In the genomic region with DNA sequence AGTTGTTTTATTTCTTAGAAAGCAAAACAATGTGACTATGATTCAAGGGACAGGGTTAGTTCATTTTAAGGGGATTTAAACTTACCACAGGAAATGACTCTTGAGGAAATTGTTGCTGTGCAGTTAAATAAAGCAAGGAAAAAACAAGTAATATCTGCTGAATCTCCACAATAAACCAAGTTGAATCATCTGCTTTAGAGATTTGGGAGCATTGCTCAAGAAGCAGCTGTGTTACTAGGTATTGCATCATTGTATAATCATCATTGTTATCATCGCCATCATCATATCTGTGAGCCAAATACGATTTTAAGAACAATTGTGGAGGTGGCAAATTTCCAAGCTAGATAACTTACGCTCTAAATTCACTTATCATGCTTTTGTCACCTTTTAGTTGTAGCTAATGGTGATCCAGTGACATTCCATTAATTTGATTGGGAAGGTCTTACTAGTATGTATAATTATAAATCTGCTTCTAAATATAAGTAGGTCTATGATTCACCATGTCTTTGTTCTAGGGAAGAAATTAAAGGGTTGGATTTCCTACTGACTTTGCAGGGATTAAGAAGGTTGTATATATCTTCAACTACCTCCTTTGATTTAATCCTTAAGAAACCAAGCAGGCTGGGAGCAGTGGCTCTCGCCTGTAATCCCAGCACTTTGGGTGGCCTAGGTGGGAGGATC, we compare ENCODE assay signal across 10 cellular contexts. TPM values are rescaled to one million over a fixed set of nuclear protein-coding genes. Genes with fewer than 3 reads are reported as not detected.
DNase-seq lines count a peak whose midpoint lies in the region; ATAC-seq and TF ChIP-seq lines count a peak whose summit lies in the region.
"Had no signal": no experiment of that assay in that cellular context is flagged by ENCODE, and none has a peak within 500 bp of the region (broad histone marks: within the 10 kb centered on the region; RNA-seq: fewer than 3 reads in every experiment).

No MANE protein-coding gene starts in this region.

- no peaks in the 10 kb centered on the region for H3K36me3 ChIP-seq in SJCRH30

- no peaks in the 10 kb centered on the region for H3K4me1 ChIP-seq in SJCRH30

- H3K27ac ChIP-seq in SJCRH30: peak overlapping the region; percentile 33; the same call in 1 of the 2 replicates
- H3K27ac ChIP-seq: KMS-11 had no signal

- no peak for DNase-seq in activated naive CD4-positive, alpha-beta T cell treated with anti-CD3 and anti-CD28 coated beads, Interleukin-2, amount 50 U/mL, for 72 hours (ENCODE audit: low spot score in 2 of 2)
- no peak for DNase-seq in activated naive CD4-positive, alpha-beta T cell (lab: John Stamatoyannopoulos, UW)
- DNase-seq in SJCRH30: peak in 1 of 2 experiments; percentile 46
- DNase-seq in fibroblast of pulmonary artery (ENCODE audit: low read depth): peak; percentile 93
- DNase-seq in stimulated activated CD4-positive, alpha-beta T cell treated with anti-CD3 and anti-CD28 coated beads, Interleukin-4, amount 100 ng/mL, for 1 hour: no peak
- DNase-seq in midbrain (lab: John Stamatoyannopoulos, UW): no peak
- no peak for DNase-seq in NCI-H446 treated with DMSO at 0.1 percent for 48 hours (lab: John Stamatoyannopoulos, UW)
- DNase-seq: naive B cell had no signal

- H3K27me3 ChIP-seq in SJCRH30: no peaks in the 10 kb centered on the region

- no peak for TF ChIP-seq CTCF in fibroblast of pulmonary artery (IDR thresholded peaks at IDR 0.05; ENCODE audit: low read length, missing control alignments)

- H3K9me3 Mint-ChIP-seq in activated naive CD4-positive, alpha-beta T cell treated with anti-CD3 and anti-CD28 coated beads, Interleukin-2, amount 50 U/mL, for 72 hours: peaks cover 0 to 4% of the 10 kb centered on the region in 2 donors
- no peaks in the 10 kb centered on the region for H3K9me3 Mint-ChIP-seq in stimulated activated naive CD8-positive, alpha-beta T cell treated with anti-CD3 and anti-CD28 coated beads, Interleukin-15, Interleukin-2, amounts not matched to agents 100 ng/mL and 50 ng/mL, for 24 hours

- no peak overlapping the region for H3K4me3 Mint-ChIP-seq in stimulated activated naive CD8-positive, alpha-beta T cell treated with anti-CD3 and anti-CD28 coated beads, Interleukin-15, Interleukin-2, amounts not matched to agents 100 ng/mL and 50 ng/mL, for 24 hours
- H3K4me3 Mint-ChIP-seq: naive B cell had no signal

- peaks cover 7% of the 10 kb centered on the region for H3K4me1 Mint-ChIP-seq in stimulated activated naive CD8-positive, alpha-beta T cell treated with anti-CD3 and anti-CD28 coated beads, Interleukin-15, Interleukin-2, amounts not matched to agents 100 ng/mL and 50 ng/mL, for 24 hours (ENCODE audit: low read depth)

- no peaks in the 10 kb centered on the region for H3K9me3 ChIP-seq in SJCRH30 (replicated peaks)

- H3K36me3 Mint-ChIP-seq in activated naive CD4-positive, alpha-beta T cell treated with anti-CD3 and anti-CD28 coated beads, Interleukin-2, amount 50 U/mL, for 72 hours: no peaks in the 10 kb centered on the region
- no peaks in the 10 kb centered on the region for H3K36me3 Mint-ChIP-seq in stimulated activated naive CD8-positive, alpha-beta T cell treated with anti-CD3 and anti-CD28 coated beads, Interleukin-15, Interleukin-2, amounts not matched to agents 100 ng/mL and 50 ng/mL, for 24 hours (ENCODE audit: low read depth)
- H3K36me3 Mint-ChIP-seq: naive B cell had no signal

- H3K27me3 Mint-ChIP-seq in stimulated activated naive CD8-positive, alpha-beta T cell treated with anti-CD3 and anti-CD28 coated beads, Interleukin-15, Interleukin-2, amounts not matched to agents 100 ng/mL and 50 ng/mL, for 24 hours: peaks cover 31% of the 10 kb centered on the region

- ATAC-seq in activated naive CD4-positive, alpha-beta T cell treated with anti-CD3 and anti-CD28 coated beads, Interleukin-2, amount 50 U/mL, for 72 hours: peak; percentile 14 to 80

- H3K27ac Mint-ChIP-seq in activated naive CD4-positive, alpha-beta T cell treated with anti-CD3 and anti-CD28 coated beads, Interleukin-2, amount 50 U/mL, for 72 hours: no peak overlapping the region
- H3K27ac Mint-ChIP-seq in stimulated activated naive CD8-positive, alpha-beta T cell treated with anti-CD3 and anti-CD28 coated beads, Interleukin-15, Interleukin-2, amounts not matched to agents 100 ng/mL and 50 ng/mL, for 24 hours: peak overlapping the region; percentile 74
- H3K27ac Mint-ChIP-seq: naive B cell had no signal

- no peak overlapping the region for H3K4me3 ChIP-seq in SJCRH30
- no peak overlapping the region for H3K4me3 ChIP-seq in fibroblast of pulmonary artery (replicated peaks; ENCODE audit: low read depth, low read length)

RNA-seq across cellular contexts. Expression of a gene that starts 19.9 kb away (rescaled TPM):
- total RNA-seq in activated naive CD4-positive, alpha-beta T cell treated with anti-CD3 and anti-CD28 coated beads, Interleukin-2, amount 50 U/mL, for 72 hours: not detected
- total RNA-seq in SJCRH30 (2014; rRNA removed; shearing (Covaris generic)): not detected in 2 replicates

RNA-seq across cellular contexts. Expression of a gene that starts 35.7 kb away (rescaled TPM):
- total RNA-seq in activated naive CD4-positive, alpha-beta T cell treated with anti-CD3 and anti-CD28 coated beads, Interleukin-2, amount 50 U/mL, for 72 hours: not detected
- total RNA-seq in SJCRH30 (2014; rRNA removed; shearing (Covaris generic)): not detected in 2 replicates

RNA-seq across cellular contexts. Expression of a gene that starts 37.5 kb away (rescaled TPM):
- total RNA-seq in activated naive CD4-positive, alpha-beta T cell treated with anti-CD3 and anti-CD28 coated beads, Interleukin-2, amount 50 U/mL, for 72 hours: not detected
- total RNA-seq in SJCRH30 (2014; rRNA removed; shearing (Covaris generic)): not detected in 2 replicates

RNA-seq across cellular contexts. Expression of a gene that starts 54.9 kb away (rescaled TPM):
- total RNA-seq in activated naive CD4-positive, alpha-beta T cell treated with anti-CD3 and anti-CD28 coated beads, Interleukin-2, amount 50 U/mL, for 72 hours: not detected
- not detected in 2 replicates for total RNA-seq in SJCRH30 (2014; rRNA removed; shearing (Covaris generic))
